1 cellular context compared by ENCODE assay signal in the genomic region with DNA sequence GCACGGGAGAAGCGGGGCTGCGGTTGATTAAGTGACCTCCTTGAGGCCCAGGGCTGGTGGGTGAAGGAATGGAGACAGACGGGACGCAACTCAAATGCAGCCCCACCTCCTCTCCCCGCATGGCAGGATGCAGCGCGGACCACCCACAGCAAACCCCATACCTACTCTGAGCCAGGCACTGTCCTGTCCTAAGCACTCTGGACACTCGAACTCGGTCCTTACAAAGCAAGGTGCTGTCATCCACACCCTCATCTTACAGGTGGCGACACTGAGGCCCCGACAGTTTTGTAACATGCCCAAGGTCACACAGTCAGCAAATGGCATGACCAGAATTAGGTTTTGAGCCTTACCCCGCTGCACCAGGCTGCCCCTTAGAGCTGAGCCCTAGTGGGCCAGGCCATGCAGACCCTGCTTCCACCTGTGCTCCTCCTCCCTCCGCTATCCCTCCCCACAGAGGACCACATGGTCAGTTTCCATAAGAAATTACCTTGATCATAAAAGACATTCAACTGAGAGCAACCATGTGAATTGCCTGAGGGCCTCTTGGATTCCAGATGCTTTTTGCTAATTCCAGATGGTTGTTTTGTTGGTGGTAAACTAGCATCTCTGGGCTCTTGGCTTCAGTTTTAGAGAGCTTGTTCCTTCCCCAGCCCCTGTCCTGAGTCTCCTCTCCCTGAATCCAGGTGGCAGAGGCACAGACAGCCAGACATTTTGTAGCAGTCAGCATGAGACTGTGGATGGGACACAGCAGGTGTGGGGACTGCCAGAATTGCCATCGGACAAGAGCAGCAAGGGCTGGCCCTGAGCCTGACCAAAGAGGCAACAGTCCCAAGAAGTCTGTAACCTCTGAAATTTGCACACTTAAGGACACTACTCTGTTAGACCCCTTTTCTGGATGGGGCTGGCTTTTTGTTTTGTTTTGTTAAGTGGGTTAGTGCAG.
TF ChIP-seq lines count a peak whose summit lies in the region.

No MANE protein-coding gene starts in this region.

TF ChIP-seq in HepG2, 621 proteins besides CTCF, POLR2A, EP300 and RAD21:
- TF ChIP-seq, protein P1, sequence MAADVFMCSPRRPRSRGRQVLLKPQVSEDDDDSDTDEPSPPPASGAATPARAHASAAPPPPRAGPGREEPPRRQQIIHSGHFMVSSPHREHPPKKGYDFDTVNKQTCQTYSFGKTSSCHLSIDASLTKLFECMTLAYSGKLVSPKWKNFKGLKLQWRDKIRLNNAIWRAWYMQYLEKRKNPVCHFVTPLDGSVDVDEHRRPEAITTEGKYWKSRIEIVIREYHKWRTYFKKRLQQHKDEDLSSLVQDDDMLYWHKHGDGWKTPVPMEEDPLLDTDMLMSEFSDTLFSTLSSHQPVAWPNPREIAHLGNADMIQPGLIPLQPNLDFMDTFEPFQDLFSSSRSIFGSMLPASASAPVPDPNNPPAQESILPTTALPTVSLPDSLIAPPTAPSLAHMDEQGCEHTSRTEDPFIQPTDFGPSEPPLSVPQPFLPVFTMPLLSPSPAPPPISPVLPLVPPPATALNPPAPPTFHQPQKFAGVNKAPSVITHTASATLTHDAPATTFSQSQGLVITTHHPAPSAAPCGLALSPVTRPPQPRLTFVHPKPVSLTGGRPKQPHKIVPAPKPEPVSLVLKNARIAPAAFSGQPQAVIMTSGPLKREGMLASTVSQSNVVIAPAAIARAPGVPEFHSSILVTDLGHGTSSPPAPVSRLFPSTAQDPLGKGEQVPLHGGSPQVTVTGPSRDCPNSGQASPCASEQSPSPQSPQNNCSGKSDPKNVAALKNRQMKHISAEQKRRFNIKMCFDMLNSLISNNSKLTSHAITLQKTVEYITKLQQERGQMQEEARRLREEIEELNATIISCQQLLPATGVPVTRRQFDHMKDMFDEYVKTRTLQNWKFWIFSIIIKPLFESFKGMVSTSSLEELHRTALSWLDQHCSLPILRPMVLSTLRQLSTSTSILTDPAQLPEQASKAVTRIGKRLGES (CRISPR knock-in tag; IDR thresholded peaks at IDR 0.05; ENCODE audit: borderline replicate concordance): no peak
- TF ChIP-seq, protein P2, sequence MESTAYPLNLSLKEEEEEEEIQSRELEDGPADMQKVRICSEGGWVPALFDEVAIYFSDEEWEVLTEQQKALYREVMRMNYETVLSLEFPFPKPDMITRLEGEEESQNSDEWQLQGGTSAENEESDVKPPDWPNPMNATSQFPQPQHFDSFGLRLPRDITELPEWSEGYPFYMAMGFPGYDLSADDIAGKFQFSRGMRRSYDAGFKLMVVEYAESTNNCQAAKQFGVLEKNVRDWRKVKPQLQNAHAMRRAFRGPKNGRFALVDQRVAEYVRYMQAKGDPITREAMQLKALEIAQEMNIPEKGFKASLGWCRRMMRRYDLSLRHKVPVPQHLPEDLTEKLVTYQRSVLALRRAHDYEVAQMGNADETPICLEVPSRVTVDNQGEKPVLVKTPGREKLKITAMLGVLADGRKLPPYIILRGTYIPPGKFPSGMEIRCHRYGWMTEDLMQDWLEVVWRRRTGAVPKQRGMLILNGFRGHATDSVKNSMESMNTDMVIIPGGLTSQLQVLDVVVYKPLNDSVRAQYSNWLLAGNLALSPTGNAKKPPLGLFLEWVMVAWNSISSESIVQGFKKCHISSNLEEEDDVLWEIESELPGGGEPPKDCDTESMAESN (CRISPR knock-in tag; conservative IDR thresholded peaks at IDR 0.05): no peak
- TF ChIP-seq, protein P3, sequence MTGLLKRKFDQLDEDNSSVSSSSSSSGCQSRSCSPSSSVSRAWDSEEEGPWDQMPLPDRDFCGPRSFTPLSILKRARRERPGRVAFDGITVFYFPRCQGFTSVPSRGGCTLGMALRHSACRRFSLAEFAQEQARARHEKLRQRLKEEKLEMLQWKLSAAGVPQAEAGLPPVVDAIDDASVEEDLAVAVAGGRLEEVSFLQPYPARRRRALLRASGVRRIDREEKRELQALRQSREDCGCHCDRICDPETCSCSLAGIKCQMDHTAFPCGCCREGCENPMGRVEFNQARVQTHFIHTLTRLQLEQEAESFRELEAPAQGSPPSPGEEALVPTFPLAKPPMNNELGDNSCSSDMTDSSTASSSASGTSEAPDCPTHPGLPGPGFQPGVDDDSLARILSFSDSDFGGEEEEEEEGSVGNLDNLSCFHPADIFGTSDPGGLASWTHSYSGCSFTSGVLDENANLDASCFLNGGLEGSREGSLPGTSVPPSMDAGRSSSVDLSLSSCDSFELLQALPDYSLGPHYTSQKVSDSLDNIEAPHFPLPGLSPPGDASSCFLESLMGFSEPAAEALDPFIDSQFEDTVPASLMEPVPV (CRISPR knock-in tag; IDR thresholded peaks at IDR 0.05): no peak
- no peak for TF ChIP-seq HDAC2 (CRISPR knock-in tag; IDR thresholded peaks at IDR 0.05)
